Comparison of ENCODE assay signal across 13 cellular contexts in the genomic region with DNA sequence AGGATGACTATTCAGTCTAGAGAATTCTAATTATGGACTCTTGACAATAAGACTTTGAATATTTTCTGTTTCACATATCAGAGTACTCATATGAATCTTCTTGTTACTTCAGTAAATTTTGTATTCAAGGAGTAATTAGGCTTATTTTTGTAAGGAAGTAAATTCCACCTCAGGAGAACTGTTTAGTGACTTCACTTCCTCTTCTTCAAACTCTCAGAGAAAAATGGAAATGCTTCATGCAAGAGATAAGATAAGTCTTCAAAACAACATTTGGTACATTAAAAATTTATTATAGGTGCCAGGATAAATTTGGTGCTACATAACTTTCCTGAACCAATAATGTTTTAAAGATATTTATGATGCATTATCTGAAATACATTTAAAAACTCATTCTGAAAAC.
"Had no signal": no experiment of that assay in that cellular context is flagged by ENCODE, and none has a peak within 500 bp of the region (broad histone marks: within the 10 kb centered on the region; RNA-seq: fewer than 3 reads in every experiment).

No MANE protein-coding gene starts in this region.

- H3K36me3 ChIP-seq: ascending aorta, ovary, spleen had no signal

- DNase-seq: activated CD4-positive, alpha-beta memory T cell treated with anti-CD3 and anti-CD28 coated beads for 36 hours; activated CD4-positive, alpha-beta T cell treated with anti-CD3 and anti-CD28 coated beads for 1 hour; activated CD8-positive, alpha-beta memory T cell treated with anti-CD3 and anti-CD28 coated beads, Interleukin-2, amount 10 ng/mL, durations not matched to agents 7 days and 5 days; activated naive CD4-positive, alpha-beta T cell treated with anti-CD3 and anti-CD28 coated beads, Interleukin-2, amount 10 ng/mL, durations not matched to agents 7 days and 5 days; activated T-cell treated with anti-CD3 and anti-CD28 coated beads, Interleukin-2, amount 50 U/mL, for 24 hours; dermis blood vessel endothelial cell; effector memory CD8-positive, alpha-beta T cell; ovary; spleen; stimulated activated naive CD8-positive, alpha-beta T cell treated with anti-CD3 and anti-CD28 coated beads, Interleukin-15, amount 100 ng/mL, for 72 hours had no signal

- H3K9me3 ChIP-seq: ascending aorta, ovary had no signal

- H3K4me1 ChIP-seq: ascending aorta had no signal

- ATAC-seq: activated CD8-positive, alpha-beta memory T cell treated with anti-CD3 and anti-CD28 coated beads, Interleukin-2, amount 10 ng/mL, durations not matched to agents 7 days and 5 days; effector memory CD8-positive, alpha-beta T cell; sciatic nerve; stimulated activated naive CD8-positive, alpha-beta T cell treated with anti-CD3 and anti-CD28 coated beads, Interleukin-15, amount 100 ng/mL, for 72 hours had no signal

- H3K27me3 ChIP-seq: ascending aorta, ovary, spleen had no signal

- H3K4me3 ChIP-seq: ascending aorta, ovary, spleen had no signal

- H3K27ac ChIP-seq: ascending aorta, ovary, spleen, VCaP had no signal
